22 cellular contexts compared by ENCODE assay signal in genomic region chr2:21822505-21822904, GRCh38.
"Had no signal": no experiment of that assay in that cellular context is flagged by ENCODE, and none has a peak within 500 bp of the region (broad histone marks: within the 10 kb centered on the region; RNA-seq: fewer than 3 reads in every experiment).

No MANE protein-coding gene starts in this region.

- H3K27me3 ChIP-seq: esophagus squamous epithelium, gastroesophageal sphincter, neural progenitor cell, ovary, right atrium auricular region, sigmoid colon, testis, tibial nerve had no signal

- ATAC-seq: gastroesophageal sphincter; left cardiac atrium; lower lobe of right lung; natural killer cell treated with Interleukin-12 subunit alpha and Interleukin-12 subunit beta and Interleukin-15 and Interleukin-18, amount 100 ng/mL, for 72 hours; stimulated activated naive B cell treated with anti-CD40 and anti-IgM and Interleukin-4, amounts not matched to agents 10 μg/mL and 1 μg/mL and 100 μg/mL, for 72 hours; stimulated activated naive CD8-positive, alpha-beta T cell treated with anti-CD3 and anti-CD28 coated beads, Interleukin-15, amount 100 ng/mL, for 72 hours had no signal

- H3K27ac ChIP-seq: esophagus squamous epithelium, gastroesophageal sphincter, left ventricle myocardium inferior, lower lobe of right lung, neural progenitor cell, ovary, right atrium auricular region, sigmoid colon, skin epidermis, testis, tibial nerve had no signal

- H3K4me1 ChIP-seq: esophagus squamous epithelium, lower lobe of right lung, right atrium auricular region had no signal

- H3K4me3 ChIP-seq: esophagus squamous epithelium, gastroesophageal sphincter, left ventricle myocardium inferior, lower lobe of right lung, neural progenitor cell, ovary, right atrium auricular region, sigmoid colon, skin epidermis, testis, tibial nerve had no signal

- H3K36me3 ChIP-seq: esophagus squamous epithelium, gastroesophageal sphincter, left ventricle myocardium inferior, lower lobe of right lung, neural progenitor cell, ovary, right atrium auricular region, sigmoid colon, tibial nerve had no signal

- H3K4me2 ChIP-seq: neural progenitor cell had no signal

- H3K9ac ChIP-seq: neural progenitor cell had no signal

- DNase-seq: dermis blood vessel endothelial cell; esophagus squamous epithelium; immature natural killer cell; kidney; left cardiac atrium; left ventricle myocardium inferior; lower lobe of right lung; midbrain; nucleus accumbens; ovary; sigmoid colon; stimulated activated CD4-positive, alpha-beta T cell treated with anti-CD3 and anti-CD28 coated beads, Interleukin-2, amount 100 ng/mL, for 24 hours; stimulated activated CD4-positive, alpha-beta T cell treated with anti-CD3 and anti-CD28 coated beads, Interleukin-4, amount 100 ng/mL, for 4 hours; stimulated activated naive B cell treated with anti-CD40 and anti-IgM and Interleukin-4, amounts not matched to agents 10 μg/mL and 1 μg/mL and 100 μg/mL, for 72 hours; stimulated activated naive CD8-positive, alpha-beta T cell treated with anti-CD3 and anti-CD28 coated beads, Interleukin-15, amount 100 ng/mL, for 72 hours; testis had no signal

- H3K9me3 ChIP-seq: esophagus squamous epithelium, gastroesophageal sphincter, left ventricle myocardium inferior, lower lobe of right lung, ovary, right atrium auricular region, sigmoid colon, testis, tibial nerve had no signal
